1 cellular context compared by ENCODE assay signal in genomic region chr12:89540586-89540985, GRCh38.
A peak's percentile ranks its signal among the peaks of the same experiment; 100 is the strongest.
TF ChIP-seq lines count a peak whose summit lies in the region.

No MANE protein-coding gene starts in this region.

TF ChIP-seq in K562, 482 proteins besides CTCF, POLR2A, EP300 and RAD21 (continued from another document and continues in another):
- TF ChIP-seq YY1 (IDR thresholded peaks at IDR 0.05; ENCODE audit: borderline replicate concordance in 1 of 3, control insufficient read depth in 1 of 3, extremely low read depth in 1 of 3, insufficient read depth in 3 of 3, insufficient read length in 1 of 3, insufficient replicate concordance in 2 of 3, low read depth in 1 of 3, low read length in 2 of 3) (no peak), ESRRB (CRISPR knock-in tag; IDR thresholded peaks at IDR 0.05; ENCODE audit: borderline replicate concordance) (no peak), TCF7 (IDR thresholded peaks at IDR 0.05; ENCODE audit: borderline replicate concordance) (no peak), BRF1 (IDR thresholded peaks at IDR 0.05; ENCODE audit: borderline replicate concordance, extremely low read depth, insufficient read length) (no peak), POLR3G (IDR thresholded peaks at IDR 0.05; ENCODE audit: extremely low read depth, insufficient read length, insufficient replicate concordance) (no peak), LARP7 (IDR thresholded peaks at IDR 0.05) (no peak), ZNF121 (CRISPR knock-in tag; conservative IDR thresholded peaks at IDR 0.05) (no peak), HLTF (IDR thresholded peaks at IDR 0.05) (no peak), ATF4 (CRISPR knock-in tag; IDR thresholded peaks at IDR 0.05) (0 out of 2 replicates have a peak, but pooled peaks have one; percentile 61), ZNF707 (CRISPR knock-in tag; conservative IDR thresholded peaks at IDR 0.05) (no peak), TCFL5 (CRISPR knock-in tag; conservative IDR thresholded peaks at IDR 0.05) (no peak), ZNF507 (tag; conservative IDR thresholded peaks at IDR 0.05) (no peak), C11orf30 (IDR thresholded peaks at IDR 0.05; ENCODE audit: low read depth) (no peak), GATAD2B (IDR thresholded peaks at IDR 0.05; ENCODE audit: borderline replicate concordance) (peak; percentile 68; the same call in 1 of the 2 replicates), ELF1 (tag; IDR thresholded peaks at IDR 0.05) (no peak), SIN3A (IDR thresholded peaks at IDR 0.05; ENCODE audit: borderline replicate concordance in 2 of 2, control insufficient read depth in 1 of 2, low read depth in 2 of 2, low read length in 2 of 2) (no peak), MAFK (IDR thresholded peaks at IDR 0.05; ENCODE audit: low read length) (no peak), NFE2L1 (tag; IDR thresholded peaks at IDR 0.05; ENCODE audit: borderline replicate concordance, low read depth) (no peak), ZNF589 (CRISPR knock-in tag; IDR thresholded peaks at IDR 0.05; ENCODE audit: low read depth) (peak; percentile 63; the same call in 1 of the 2 replicates), FIP1L1 (IDR thresholded peaks at IDR 0.05; ENCODE audit: low read depth, low read length, poor library complexity, severe bottlenecking) (no peak), NONO (IDR thresholded peaks at IDR 0.05; ENCODE audit: low read depth in 2 of 2, low read length in 1 of 2) (no peak), RHOXF2B (CRISPR knock-in tag; conservative IDR thresholded peaks at IDR 0.05) (no peak), CXXC5 (CRISPR knock-in tag; IDR thresholded peaks at IDR 0.05) (peak; percentile 75), NFRKB (IDR thresholded peaks at IDR 0.05; ENCODE audit: low read depth) (no peak), SNAPC5 (CRISPR knock-in tag; IDR thresholded peaks at IDR 0.05) (no peak), GTF2E2 (tag; IDR thresholded peaks at IDR 0.05) (no peak), BHLHE40 (IDR thresholded peaks at IDR 0.05; ENCODE audit: low read length) (peak; percentile 48; the same call in 1 of the 2 replicates), ZBTB12 (CRISPR knock-in tag; IDR thresholded peaks at IDR 0.05) (no peak), HDAC2 (IDR thresholded peaks at IDR 0.05) (0 out of 2 replicates have a peak, but pooled peaks have one; percentile 48), NFYB (IDR thresholded peaks at IDR 0.05; ENCODE audit: extremely low read depth, insufficient read length) (no peak), NFE2 (IDR thresholded peaks at IDR 0.05; ENCODE audit: low read depth) (0 out of 2 replicates have a peak, but pooled peaks have one; percentile 13), HDGF (IDR thresholded peaks at IDR 0.05) (no peak), HNRNPK (IDR thresholded peaks at IDR 0.05; ENCODE audit: low read depth, low read length, poor library complexity, severe bottlenecking) (no peak), ZBTB17 (CRISPR knock-in tag; IDR thresholded peaks at IDR 0.05) (no peak), PML (IDR thresholded peaks at IDR 0.05; ENCODE audit: low read length) (peak; percentile 93), ZNF717 (CRISPR knock-in tag; IDR thresholded peaks at IDR 0.05) (no peak), TSC22D4 (tag; IDR thresholded peaks at IDR 0.05) (no peak), CEBPG (CRISPR knock-in tag; IDR thresholded peaks at IDR 0.05) (peak; percentile 53; the same call in 1 of the 2 replicates), CEBPG (tag; conservative IDR thresholded peaks at IDR 0.05 in 1 of 2, IDR thresholded peaks at IDR 0.05 in 1 of 2) (no peak), COPS2 (conservative IDR thresholded peaks at IDR 0.05) (no peak), ZSCAN32 (CRISPR knock-in tag; IDR thresholded peaks at IDR 0.05) (no peak), EGR1 (conservative IDR thresholded peaks at IDR 0.05) (peak; percentile 92), ZKSCAN8 (CRISPR knock-in tag; IDR thresholded peaks at IDR 0.05) (no peak), ZMIZ1 (IDR thresholded peaks at IDR 0.05; ENCODE audit: low read depth in 2 of 2, low read length in 2 of 2) (peak in 1 of 2 experiments; percentile 91; a peak in 2 of 4 replicates), CCNT2 (IDR thresholded peaks at IDR 0.05; ENCODE audit: borderline replicate concordance, extremely low read depth, insufficient read length, low read depth, low read length) (peak; percentile 95), TAF1 (IDR thresholded peaks at IDR 0.05; ENCODE audit: control insufficient read depth, extremely low read depth, insufficient read depth, low read length, severe bottlenecking) (no peak), HNRNPUL1 (IDR thresholded peaks at IDR 0.05; ENCODE audit: low read length) (no peak), MEIS2 (IDR thresholded peaks at IDR 0.05; ENCODE audit: partially characterized antibody) (peak; percentile 72), ZNF24 (IDR thresholded peaks at IDR 0.05) (no peak), ZEB2 (IDR thresholded peaks at IDR 0.05) (peak; percentile 67; the same call in 1 of the 2 replicates), NBN (IDR thresholded peaks at IDR 0.05; ENCODE audit: low read depth) (no peak), CSDE1 (IDR thresholded peaks at IDR 0.05) (no peak), HDAC1 (IDR thresholded peaks at IDR 0.05) (peak in 1 of 2 experiments; percentile 53; a peak in 1 of 4 replicates), ZNF551 (CRISPR knock-in tag; IDR thresholded peaks at IDR 0.05) (no peak), MIER1 (IDR thresholded peaks at IDR 0.05; ENCODE audit: low read depth) (no peak)
- TF ChIP-seq, protein P1, sequence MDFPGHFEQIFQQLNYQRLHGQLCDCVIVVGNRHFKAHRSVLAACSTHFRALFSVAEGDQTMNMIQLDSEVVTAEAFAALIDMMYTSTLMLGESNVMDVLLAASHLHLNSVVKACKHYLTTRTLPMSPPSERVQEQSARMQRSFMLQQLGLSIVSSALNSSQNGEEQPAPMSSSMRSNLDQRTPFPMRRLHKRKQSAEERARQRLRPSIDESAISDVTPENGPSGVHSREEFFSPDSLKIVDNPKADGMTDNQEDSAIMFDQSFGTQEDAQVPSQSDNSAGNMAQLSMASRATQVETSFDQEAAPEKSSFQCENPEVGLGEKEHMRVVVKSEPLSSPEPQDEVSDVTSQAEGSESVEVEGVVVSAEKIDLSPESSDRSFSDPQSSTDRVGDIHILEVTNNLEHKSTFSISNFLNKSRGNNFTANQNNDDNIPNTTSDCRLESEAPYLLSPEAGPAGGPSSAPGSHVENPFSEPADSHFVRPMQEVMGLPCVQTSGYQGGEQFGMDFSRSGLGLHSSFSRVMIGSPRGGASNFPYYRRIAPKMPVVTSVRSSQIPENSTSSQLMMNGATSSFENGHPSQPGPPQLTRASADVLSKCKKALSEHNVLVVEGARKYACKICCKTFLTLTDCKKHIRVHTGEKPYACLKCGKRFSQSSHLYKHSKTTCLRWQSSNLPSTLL (IDR thresholded peaks at IDR 0.05): no peak
- TF ChIP-seq, protein P2, sequence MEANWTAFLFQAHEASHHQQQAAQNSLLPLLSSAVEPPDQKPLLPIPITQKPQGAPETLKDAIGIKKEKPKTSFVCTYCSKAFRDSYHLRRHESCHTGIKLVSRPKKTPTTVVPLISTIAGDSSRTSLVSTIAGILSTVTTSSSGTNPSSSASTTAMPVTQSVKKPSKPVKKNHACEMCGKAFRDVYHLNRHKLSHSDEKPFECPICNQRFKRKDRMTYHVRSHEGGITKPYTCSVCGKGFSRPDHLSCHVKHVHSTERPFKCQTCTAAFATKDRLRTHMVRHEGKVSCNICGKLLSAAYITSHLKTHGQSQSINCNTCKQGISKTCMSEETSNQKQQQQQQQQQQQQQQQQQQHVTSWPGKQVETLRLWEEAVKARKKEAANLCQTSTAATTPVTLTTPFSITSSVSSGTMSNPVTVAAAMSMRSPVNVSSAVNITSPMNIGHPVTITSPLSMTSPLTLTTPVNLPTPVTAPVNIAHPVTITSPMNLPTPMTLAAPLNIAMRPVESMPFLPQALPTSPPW (CRISPR knock-in tag; IDR thresholded peaks at IDR 0.05): peak; percentile 45; the same call in 1 of the 2 replicates
- TF ChIP-seq, protein P3, sequence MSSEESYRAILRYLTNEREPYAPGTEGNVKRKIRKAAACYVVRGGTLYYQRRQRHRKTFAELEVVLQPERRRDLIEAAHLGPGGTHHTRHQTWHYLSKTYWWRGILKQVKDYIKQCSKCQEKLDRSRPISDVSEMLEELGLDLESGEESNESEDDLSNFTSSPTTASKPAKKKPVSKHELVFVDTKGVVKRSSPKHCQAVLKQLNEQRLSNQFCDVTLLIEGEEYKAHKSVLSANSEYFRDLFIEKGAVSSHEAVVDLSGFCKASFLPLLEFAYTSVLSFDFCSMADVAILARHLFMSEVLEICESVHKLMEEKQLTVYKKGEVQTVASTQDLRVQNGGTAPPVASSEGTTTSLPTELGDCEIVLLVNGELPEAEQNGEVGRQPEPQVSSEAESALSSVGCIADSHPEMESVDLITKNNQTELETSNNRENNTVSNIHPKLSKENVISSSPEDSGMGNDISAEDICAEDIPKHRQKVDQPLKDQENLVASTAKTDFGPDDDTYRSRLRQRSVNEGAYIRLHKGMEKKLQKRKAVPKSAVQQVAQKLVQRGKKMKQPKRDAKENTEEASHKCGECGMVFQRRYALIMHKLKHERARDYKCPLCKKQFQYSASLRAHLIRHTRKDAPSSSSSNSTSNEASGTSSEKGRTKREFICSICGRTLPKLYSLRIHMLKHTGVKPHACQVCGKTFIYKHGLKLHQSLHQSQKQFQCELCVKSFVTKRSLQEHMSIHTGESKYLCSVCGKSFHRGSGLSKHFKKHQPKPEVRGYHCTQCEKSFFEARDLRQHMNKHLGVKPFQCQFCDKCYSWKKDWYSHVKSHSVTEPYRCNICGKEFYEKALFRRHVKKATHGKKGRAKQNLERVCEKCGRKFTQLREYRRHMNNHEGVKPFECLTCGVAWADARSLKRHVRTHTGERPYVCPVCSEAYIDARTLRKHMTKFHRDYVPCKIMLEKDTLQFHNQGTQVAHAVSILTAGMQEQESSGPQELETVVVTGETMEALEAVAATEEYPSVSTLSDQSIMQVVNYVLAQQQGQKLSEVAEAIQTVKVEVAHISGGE (CRISPR knock-in tag; IDR thresholded peaks at IDR 0.05): no peak
- TF ChIP-seq, protein P4, sequence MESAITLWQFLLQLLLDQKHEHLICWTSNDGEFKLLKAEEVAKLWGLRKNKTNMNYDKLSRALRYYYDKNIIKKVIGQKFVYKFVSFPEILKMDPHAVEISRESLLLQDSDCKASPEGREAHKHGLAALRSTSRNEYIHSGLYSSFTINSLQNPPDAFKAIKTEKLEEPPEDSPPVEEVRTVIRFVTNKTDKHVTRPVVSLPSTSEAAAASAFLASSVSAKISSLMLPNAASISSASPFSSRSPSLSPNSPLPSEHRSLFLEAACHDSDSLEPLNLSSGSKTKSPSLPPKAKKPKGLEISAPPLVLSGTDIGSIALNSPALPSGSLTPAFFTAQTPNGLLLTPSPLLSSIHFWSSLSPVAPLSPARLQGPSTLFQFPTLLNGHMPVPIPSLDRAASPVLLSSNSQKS (CRISPR knock-in tag; IDR thresholded peaks at IDR 0.05): no peak
